Comparison of ENCODE assay signal across 19 cellular contexts in genomic region chr9:129724456-129725190, GRCh38. TPM values are rescaled to one million over a fixed set of nuclear protein-coding genes. Genes with fewer than 3 reads are reported as not detected.
A peak's percentile ranks its signal among the peaks of the same experiment; 100 is the strongest.
DNase-seq lines count a peak whose midpoint lies in the region; ATAC-seq lines count a peak whose summit lies in the region.
"Had no signal": no experiment of that assay in that cellular context is flagged by ENCODE, and none has a peak within 500 bp of the region (broad histone marks: within the 10 kb centered on the region; RNA-seq: fewer than 3 reads in every experiment).

No MANE protein-coding gene starts in this region.

- H2BK12ac ChIP-seq in neuronal stem cell (ENCODE audit: low read length): no peak overlapping the region

- no peak overlapping the region for H3K4me3 ChIP-seq in neuronal stem cell (ENCODE audit: low read length in 2 of 2)
- H3K4me3 ChIP-seq: SJCRH30 had no signal

- H3K9me3 ChIP-seq in neuronal stem cell (replicated peaks in 1 of 2; ENCODE audit: control insufficient read depth in 2 of 2, insufficient read depth in 1 of 2, low read depth in 1 of 2, low read length in 2 of 2): no peaks in the 10 kb centered on the region
- H3K9me3 ChIP-seq: SJCRH30 had no signal

- H3K27me3 Mint-ChIP-seq in central memory CD8-positive, alpha-beta T cell: peaks cover 45% of the 10 kb centered on the region

- no CpG with 5 or more reads among the region's 16 CpGs for WGBS in neuronal stem cell (ENCODE audit: extremely low coverage in 2 of 2, insufficient read length in 2 of 2, insufficient replicate concordance in 1 of 2), 2 donors

- peak overlapping the region; percentile 19 for H3K18ac ChIP-seq in neuronal stem cell (ENCODE audit: low read length)

- H2BK15ac ChIP-seq in neuronal stem cell (ENCODE audit: low read length): no peak overlapping the region

- H3K4me1 ChIP-seq in neuronal stem cell (ENCODE audit: control insufficient read depth in 2 of 2, insufficient read depth in 1 of 2, low read depth in 1 of 2, low read length in 2 of 2): peaks cover 0 to 1% of the 10 kb centered on the region in 2 donors

- no peak overlapping the region for H3K23ac ChIP-seq in neuronal stem cell (ENCODE audit: low read depth, low read length, poor library complexity)

- no peaks in the 10 kb centered on the region for H3K36me3 ChIP-seq in neuronal stem cell (replicated peaks in 1 of 2; ENCODE audit: control insufficient read depth in 2 of 2, insufficient read depth in 2 of 2, low read length in 2 of 2)
- H3K36me3 ChIP-seq: SJCRH30 had no signal

- peak overlapping the region; percentile 38 for H3K27ac Mint-ChIP-seq in central memory CD8-positive, alpha-beta T cell (ENCODE audit: low read depth)
- H3K27ac Mint-ChIP-seq in activated naive CD4-positive, alpha-beta T cell treated with anti-CD3 and anti-CD28 coated beads, Interleukin-2, amount 50 U/mL, for 72 hours: no peak overlapping the region
- H3K27ac Mint-ChIP-seq: CD14-positive monocyte had no signal

- H4K91ac ChIP-seq in neuronal stem cell (ENCODE audit: low read depth, low read length, poor library complexity): no peak overlapping the region

- no peak overlapping the region for H3K4me2 ChIP-seq in neuronal stem cell (ENCODE audit: insufficient read depth, low read length, poor library complexity, severe bottlenecking)

- H3K14ac ChIP-seq in neuronal stem cell (ENCODE audit: low read length): no peak overlapping the region

- H3K4me1 Mint-ChIP-seq in central memory CD8-positive, alpha-beta T cell: no peaks in the 10 kb centered on the region

- peaks cover 7% of the 10 kb centered on the region for H3K79me1 ChIP-seq in neuronal stem cell (ENCODE audit: low read depth, low read length)

- H2BK5ac ChIP-seq in neuronal stem cell (ENCODE audit: low read length): no peak overlapping the region

- no peak overlapping the region for H3K4me3 Mint-ChIP-seq in central memory CD8-positive, alpha-beta T cell
- H3K4me3 Mint-ChIP-seq: CD14-positive monocyte, IgD-negative memory B cell had no signal

- intact Hi-C loops in Right ventricle myocardium inferior (cut with DNase I) (no loop called here), left ventricle myocardium superior (cut with micrococcal nuclease) (no loop called here)

- no peaks in the 10 kb centered on the region for H3K9me3 Mint-ChIP-seq in central memory CD8-positive, alpha-beta T cell
- H3K9me3 Mint-ChIP-seq in activated naive CD4-positive, alpha-beta T cell treated with anti-CD3 and anti-CD28 coated beads, Interleukin-2, amount 50 U/mL, for 72 hours: no peaks in the 10 kb centered on the region

- H2AK5ac ChIP-seq in neuronal stem cell (ENCODE audit: low read depth, low read length): no peak overlapping the region

- no peak overlapping the region for H2AFZ ChIP-seq in neuronal stem cell (ENCODE audit: low read length)

- H3K27me3 ChIP-seq in neuronal stem cell (ENCODE audit: control insufficient read depth in 3 of 3, insufficient read depth in 3 of 3, low read depth in 1 of 3, low read length in 3 of 3): peaks cover 0 to 9% (median 0%) of the 10 kb centered on the region in 3 experiments

- H2BK120ac ChIP-seq in neuronal stem cell (ENCODE audit: low read depth, low read length): no peak overlapping the region

- no peak for ATAC-seq in Right ventricle myocardium inferior
- no peak for ATAC-seq in left ventricle myocardium superior
- ATAC-seq in central memory CD8-positive, alpha-beta T cell (replicated peaks; ENCODE audit: extremely low read depth, poor library complexity, severe bottlenecking): no peak
- no peak for ATAC-seq in activated naive CD4-positive, alpha-beta T cell treated with anti-CD3 and anti-CD28 coated beads, Interleukin-2, amount 50 U/mL, for 72 hours

- no peak overlapping the region for H4K8ac ChIP-seq in neuronal stem cell (ENCODE audit: low read depth, low read length)

- H3K36me3 Mint-ChIP-seq in central memory CD8-positive, alpha-beta T cell (ENCODE audit: insufficient read depth): peaks cover 2% of the 10 kb centered on the region
- no peaks in the 10 kb centered on the region for H3K36me3 Mint-ChIP-seq in activated naive CD4-positive, alpha-beta T cell treated with anti-CD3 and anti-CD28 coated beads, Interleukin-2, amount 50 U/mL, for 72 hours
- H3K36me3 Mint-ChIP-seq: CD14-positive monocyte, IgD-negative memory B cell had no signal

- no peak overlapping the region for H3K27ac ChIP-seq in neuronal stem cell (replicated peaks; ENCODE audit: low read length)
- H3K27ac ChIP-seq: SJCRH30 had no signal

- DNase-seq in Right ventricle myocardium inferior (ENCODE audit: missing footprints): peak; percentile 49
- DNase-seq in left ventricle myocardium superior: no peak
- no peak for DNase-seq in central memory CD8-positive, alpha-beta T cell (ENCODE audit: low spot score in 2 of 2)
- no peak for DNase-seq in neuronal stem cell (ENCODE audit: low spot score)
- no peak for DNase-seq in amygdala (lab: John Stamatoyannopoulos, UW)
- no peak for DNase-seq in NCI-H446 (lab: John Stamatoyannopoulos, UW)
- no peak for DNase-seq in activated naive CD4-positive, alpha-beta T cell treated with anti-CD3 and anti-CD28 coated beads, Interleukin-2, amount 50 U/mL, for 72 hours (ENCODE audit: low spot score in 2 of 2)
- DNase-seq: ACHN, AML-193, GF-D8, NCI-H187 treated with DMSO at 0.1 percent for 48 hours, NCI-H345, NCI-H526 treated with DMSO at 0.1 percent for 48 hours, SJCRH30 had no signal

- no peak overlapping the region for H3K4ac ChIP-seq in neuronal stem cell (ENCODE audit: low read length)

- no peak overlapping the region for H3K9ac ChIP-seq in neuronal stem cell (ENCODE audit: low read depth, low read length, poor library complexity)

RNA-seq across cellular contexts. Expression of gene PTGES, which starts 28.2 kb away (rescaled TPM):
- total RNA-seq in Right ventricle myocardium inferior (4.8 TPM), left ventricle myocardium superior (2.4 TPM)
- polyA plus RNA-seq in neuronal stem cell (2013, experiment 1 of 2): 4.1 TPM
- 4.1 TPM for polyA plus RNA-seq in neuronal stem cell (2013, experiment 2 of 2)
- under 1 TPM in 1 of 2 donors, not detected in 1; 0.41 TPM for total RNA-seq in activated naive CD4-positive, alpha-beta T cell treated with anti-CD3 and anti-CD28 coated beads, Interleukin-2, amount 50 U/mL, for 72 hours
- polyA plus RNA-seq: IgD-negative memory B cell had no signal

RNA-seq across cellular contexts. Expression of gene PRRX2, which starts 59.2 kb away (rescaled TPM):
- 0.54 TPM for total RNA-seq in Right ventricle myocardium inferior
- total RNA-seq in left ventricle myocardium superior: 0.20 TPM
- 26.3 TPM for polyA plus RNA-seq in neuronal stem cell (2013, experiment 1 of 2)
- 25.0 TPM for polyA plus RNA-seq in neuronal stem cell (2013, experiment 2 of 2)
- total RNA-seq in activated naive CD4-positive, alpha-beta T cell treated with anti-CD3 and anti-CD28 coated beads, Interleukin-2, amount 50 U/mL, for 72 hours: 1 to 10 TPM in 1 of 2 donors, not detected in 1; 1.7 TPM
- total RNA-seq: HT1080, LHCN-M2, RPMI7951 had no signal
- polyA plus RNA-seq: CD14-positive monocyte, IgD-negative memory B cell had no signal
